Comparison of ENCODE assay signal across 1 cellular context in genomic region chr9:120857902-120858301, GRCh38.
TF ChIP-seq lines count a peak whose summit lies in the region.

No MANE protein-coding gene starts in this region.

TF ChIP-seq in A549, 52 proteins besides CTCF, POLR2A, EP300 and RAD21:
- no peak for TF ChIP-seq TFCP2L1 (CRISPR knock-in tag; IDR thresholded peaks at IDR 0.05)
- no peak for TF ChIP-seq HOXB13 (CRISPR knock-in tag; IDR thresholded peaks at IDR 0.05; ENCODE audit: low read depth)
- TF ChIP-seq HEYL (CRISPR knock-in tag; IDR thresholded peaks at IDR 0.05), result no peak
- TF ChIP-seq, protein P1, sequence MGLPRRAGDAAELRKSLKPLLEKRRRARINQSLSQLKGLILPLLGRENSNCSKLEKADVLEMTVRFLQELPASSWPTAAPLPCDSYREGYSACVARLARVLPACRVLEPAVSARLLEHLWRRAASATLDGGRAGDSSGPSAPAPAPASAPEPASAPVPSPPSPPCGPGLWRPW (IDR thresholded peaks at IDR 0.05), result no peak
- no peak for TF ChIP-seq FOSL2 (IDR thresholded peaks at IDR 0.05)
- peak; percentile 35; the same call in 1 of the 2 replicates for TF ChIP-seq FOSL2 (CRISPR knock-in tag; IDR thresholded peaks at IDR 0.05)
- no peak for TF ChIP-seq FOSB (CRISPR knock-in tag; IDR thresholded peaks at IDR 0.05)
